Comparison of ENCODE assay signal across 10 cellular contexts in genomic region chrX:107713205-107714195, GRCh38.
A peak's percentile ranks its signal among the peaks of the same experiment; 100 is the strongest.
DNase-seq lines count a peak whose midpoint lies in the region; ATAC-seq and TF ChIP-seq lines count a peak whose summit lies in the region.
"Had no signal": no experiment of that assay in that cellular context is flagged by ENCODE, and none has a peak within 500 bp of the region (broad histone marks: within the 10 kb centered on the region; RNA-seq: fewer than 3 reads in every experiment).

No MANE protein-coding gene starts in this region.

- H3K9me3 Mint-ChIP-seq in activated CD8-positive, alpha-beta memory T cell treated with anti-CD3 and anti-CD28 coated beads, Interleukin-2, amount 10 ng/mL, durations not matched to agents 7 days and 5 days (ENCODE audit: low read depth) = no peaks in the 10 kb centered on the region

- H3K27ac ChIP-seq in brain microvascular endothelial cell (peak overlapping the region; percentile 85), right lobe of liver (no peak overlapping the region), suprapubic skin (peak overlapping the region; percentile 98)

- TF ChIP-seq POLR2A in right lobe of liver (IDR thresholded peaks at IDR 0.05) (no peak), suprapubic skin (IDR thresholded peaks at IDR 0.05) (no peak)

- intact Hi-C loops in right lobe of liver (cut with DNase I) = loop anchor here in 1 of 2 donors (10.0 kb wide), 1 partner anchor 61 kb away; the partner anchor contains the start of genes NCBP2L and TSC22D3

- no peaks in the 10 kb centered on the region for H3K27me3 ChIP-seq in brain microvascular endothelial cell (replicated peaks)
- H3K27me3 ChIP-seq in right lobe of liver = no peaks in the 10 kb centered on the region
- H3K27me3 ChIP-seq in suprapubic skin = no peaks in the 10 kb centered on the region
- H3K27me3 ChIP-seq: MG63 had no signal

- WGBS in right lobe of liver (ENCODE audit: insufficient coverage, low coverage, low lambda C conversion rate, missing lambda C conversion rate) = 60% methylated on average over 6 of the region's 11 CpGs
- WGBS in suprapubic skin = 59% methylated on average over 11 of the region's 11 CpGs

- ATAC-seq in activated CD8-positive, alpha-beta memory T cell treated with anti-CD3 and anti-CD28 coated beads, Interleukin-2, amount 10 ng/mL, durations not matched to agents 7 days and 5 days = no peak
- ATAC-seq in right lobe of liver = peak in 2 of 4 donors; percentile 1 to 10

- in situ Hi-C loops in brain microvascular endothelial cell (cut with HindIII; ENCODE audit: low pct_ligation_motif_present, low sequenced_read_pairs) = no loop called here

- H3K27me3 Mint-ChIP-seq in activated CD8-positive, alpha-beta memory T cell treated with anti-CD3 and anti-CD28 coated beads, Interleukin-2, amount 10 ng/mL, durations not matched to agents 7 days and 5 days = no peaks in the 10 kb centered on the region

- H3K27ac Mint-ChIP-seq in activated CD8-positive, alpha-beta memory T cell treated with anti-CD3 and anti-CD28 coated beads, Interleukin-2, amount 10 ng/mL, durations not matched to agents 7 days and 5 days = peak overlapping the region; percentile 28

- H3K36me3 Mint-ChIP-seq in activated CD8-positive, alpha-beta memory T cell treated with anti-CD3 and anti-CD28 coated beads, Interleukin-2, amount 10 ng/mL, durations not matched to agents 7 days and 5 days = peaks cover 28% of the 10 kb centered on the region

- CTCF ChIA-PET in activated CD8-positive, alpha-beta memory T cell treated with anti-CD3 and anti-CD28 coated beads, Interleukin-2, amount 10 ng/mL, durations not matched to agents 7 days and 5 days (lab: Charles Lee) = interaction anchor here (1.2 to 12.5 kb wide), 3 partner anchors 40 to 64 kb away, joined by 3 to 261 read pairs (median 4); partner anchors contain the start of gene NCBP2L

- DNase-seq in activated CD8-positive, alpha-beta memory T cell treated with anti-CD3 and anti-CD28 coated beads, Interleukin-2, amount 10 ng/mL, durations not matched to agents 7 days and 5 days = no peak
- no peak for DNase-seq in activated CD8-positive, alpha-beta memory T cell treated with anti-CD3 and anti-CD28 coated beads for 24 hours
- DNase-seq in brain microvascular endothelial cell (no peak), right lobe of liver (peak in 2 of 3 donors; percentile 7 to 17), suprapubic skin (ENCODE audit: low spot score in 2 of 2) (peak in 1 of 2 donors; percentile 61), D341Med (ENCODE audit: low spot score) (no peak), NCI-H1092 (lab: John Stamatoyannopoulos, UW) (no peak), NOMO-1 treated with dmso at 0.1 percent for 144 hours (lab: John Stamatoyannopoulos, UW; ENCODE audit: unreplicated experiment) (no peak)
- DNase-seq: MG63; stimulated activated CD4-positive, alpha-beta T cell treated with anti-CD3 and anti-CD28 coated beads, Interleukin-1b, Interleukin-23, amount 100 ng/mL, for 48 hours had no signal

- H3K36me3 ChIP-seq in brain microvascular endothelial cell (replicated peaks) (peaks cover 29% of the 10 kb centered on the region), right lobe of liver (peaks cover 0 to 11% (median 0%) of the 10 kb centered on the region in 4 donors), suprapubic skin (peaks cover 26% of the 10 kb centered on the region)
- H3K36me3 ChIP-seq: MG63 had no signal

- H3K4me1 ChIP-seq in right lobe of liver (peaks cover 0 to 12% (median 4%) of the 10 kb centered on the region in 4 donors), suprapubic skin (peaks cover 34% of the 10 kb centered on the region)

- H3K4me3 Mint-ChIP-seq in activated CD8-positive, alpha-beta memory T cell treated with anti-CD3 and anti-CD28 coated beads, Interleukin-2, amount 10 ng/mL, durations not matched to agents 7 days and 5 days = no peak overlapping the region

- peaks cover 65% of the 10 kb centered on the region for H3K4me1 Mint-ChIP-seq in activated CD8-positive, alpha-beta memory T cell treated with anti-CD3 and anti-CD28 coated beads, Interleukin-2, amount 10 ng/mL, durations not matched to agents 7 days and 5 days

- TF ChIP-seq EP300 in suprapubic skin (IDR thresholded peaks at IDR 0.05) = no peak

- H3K4me3 ChIP-seq in brain microvascular endothelial cell (ENCODE audit: low read depth, low read length) (peak overlapping the region; percentile 70), right lobe of liver (no peak overlapping the region), suprapubic skin (peak overlapping the region; percentile 74)
- H3K4me3 ChIP-seq: MG63 had no signal

- H3K9me3 ChIP-seq in right lobe of liver = no peaks in the 10 kb centered on the region
- no peaks in the 10 kb centered on the region for H3K9me3 ChIP-seq in suprapubic skin
- H3K9me3 ChIP-seq: MG63 had no signal

- TF ChIP-seq CTCF in brain microvascular endothelial cell (IDR thresholded peaks at IDR 0.05; ENCODE audit: low read depth, low read length, missing control alignments) = no peak
- TF ChIP-seq CTCF in right lobe of liver (IDR thresholded peaks at IDR 0.05) = no peak
- TF ChIP-seq CTCF in suprapubic skin (IDR thresholded peaks at IDR 0.05) = no peak

Comparison
In these comparisons a context has a peak if more than half of its experiments do, and no peak if none do; other contexts are left out.
1. DNase-seq: peak in right lobe of liver (2 of 3); none in activated CD8-positive, alpha-beta memory T cell treated with anti-CD3 and anti-CD28 coated beads, Interleukin-2, amount 10 ng/mL, durations not matched to agents 7 days and 5 days (single experiment), activated CD8-positive, alpha-beta memory T cell treated with anti-CD3 and anti-CD28 coated beads for 24 hours (single experiment), brain microvascular endothelial cell (single experiment), D341Med (single experiment), NCI-H1092 (single experiment) and NOMO-1 treated with dmso at 0.1 percent for 144 hours (single experiment).
2. H3K27ac ChIP-seq: peak in brain microvascular endothelial cell (single experiment) and suprapubic skin (single experiment); none in right lobe of liver (0 of 3).
3. H3K4me3 ChIP-seq: peak in brain microvascular endothelial cell (single experiment) and suprapubic skin (single experiment); none in right lobe of liver (0 of 3).